In the genomic region with DNA sequence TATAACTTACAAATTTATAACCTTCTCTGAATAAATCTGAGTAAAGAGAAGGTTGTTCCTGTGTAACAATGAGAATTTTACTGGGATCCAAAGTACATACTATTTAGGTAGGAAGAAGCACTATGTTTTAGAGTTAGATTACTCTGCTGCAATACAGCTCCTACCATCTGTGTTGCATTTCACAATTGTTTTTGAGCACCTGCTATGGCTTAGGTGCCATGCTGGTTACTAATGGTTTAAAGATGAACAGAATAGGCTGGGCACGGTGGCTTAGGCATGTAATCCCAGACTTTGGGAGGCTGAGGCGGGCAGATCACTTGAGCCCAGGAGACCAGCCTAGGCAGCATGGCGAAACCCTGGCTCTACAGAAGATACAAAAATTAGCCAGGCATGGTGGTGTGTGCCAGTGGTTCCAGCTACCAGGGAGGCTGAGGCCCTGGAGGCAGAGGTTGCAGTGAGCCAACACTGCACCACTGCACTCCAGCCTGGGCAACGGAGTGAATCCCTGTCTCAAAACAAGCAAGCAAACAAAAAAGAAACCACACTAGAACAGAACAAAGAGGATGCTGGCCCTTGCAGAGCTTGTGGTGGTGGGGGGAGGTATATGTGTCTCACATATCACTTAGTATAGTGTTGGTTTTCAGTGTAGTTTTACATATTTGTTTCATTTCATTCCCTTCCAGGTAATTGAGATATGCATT, we compare ENCODE assay signal across 18 cellular contexts. TPM values are rescaled to one million over a fixed set of nuclear protein-coding genes. Genes with fewer than 3 reads are reported as not detected.
A peak's percentile ranks its signal among the peaks of the same experiment; 100 is the strongest.
DNase-seq lines count a peak whose midpoint lies in the region; ATAC-seq and TF ChIP-seq lines count a peak whose summit lies in the region.
"Had no signal": no experiment of that assay in that cellular context is flagged by ENCODE, and none has a peak within 500 bp of the region (broad histone marks: within the 10 kb centered on the region; RNA-seq: fewer than 3 reads in every experiment).

No MANE protein-coding gene starts in this region.

- H3K9me3 ChIP-seq in MM.1S (replicated peaks; ENCODE audit: insufficient read depth, low read length) (no peaks in the 10 kb centered on the region), gastrocnemius medialis (no peaks in the 10 kb centered on the region), breast epithelium (no peaks in the 10 kb centered on the region)
- H3K9me3 ChIP-seq: lower lobe of right lung had no signal

- DNase-seq in DMS 273 (lab: John Stamatoyannopoulos, UW; ENCODE audit: unreplicated experiment) (peak; percentile 21), DMS 273 treated with DMSO at 0.1 percent for 48 hours (lab: John Stamatoyannopoulos, UW) (no peak), MM.1S (peak; percentile 16), endothelial cell (ENCODE audit: low spot score) (no peak), gastrocnemius medialis (peak; percentile 23 to 47), breast epithelium (ENCODE audit: low spot score in 2 of 2) (no peak), MV-4-11 (lab: John Stamatoyannopoulos, UW) (no peak)
- DNase-seq: caudate nucleus; GM23248; lower lobe of right lung; NCI-H1048; small intestine; stimulated activated CD4-positive, alpha-beta T cell treated with anti-CD3 and anti-CD28 coated beads, Interleukin-4, amount 100 ng/mL, for 24 hours had no signal

- H3K27ac Mint-ChIP-seq in endothelial cell (ENCODE audit: unreplicated experiment) = peak overlapping the region; percentile 48
- H3K27ac Mint-ChIP-seq: B cell had no signal

- ATAC-seq in gastrocnemius medialis (peak; percentile 92 to 93), HG02678 (IDR thresholded peaks at IDR 0.05; ENCODE audit: unreplicated experiment) (no peak)
- ATAC-seq: esophagus mucosa had no signal

- H3K36me3 Mint-ChIP-seq in endothelial cell (ENCODE audit: low read depth, unreplicated experiment) = peaks cover 9% of the 10 kb centered on the region

- no peaks in the 10 kb centered on the region for H3K9me3 Mint-ChIP-seq in endothelial cell (ENCODE audit: unreplicated experiment)

- no peaks in the 10 kb centered on the region for H3F3A ChIP-seq in MM.1S (ENCODE audit: insufficient read depth, low read length)

- no peaks in the 10 kb centered on the region for H3K36me3 ChIP-seq in MM.1S (replicated peaks; ENCODE audit: insufficient read depth, low read length)
- no peaks in the 10 kb centered on the region for H3K36me3 ChIP-seq in gastrocnemius medialis
- no peaks in the 10 kb centered on the region for H3K36me3 ChIP-seq in breast epithelium
- H3K36me3 ChIP-seq: lower lobe of right lung had no signal

- no peaks in the 10 kb centered on the region for H3K4me1 ChIP-seq in MM.1S (ENCODE audit: low read length)
- peaks cover 6 to 54% of the 10 kb centered on the region in 2 donors for H3K4me1 ChIP-seq in gastrocnemius medialis
- H3K4me1 ChIP-seq in breast epithelium = no peaks in the 10 kb centered on the region

- TF ChIP-seq POLR2A in gastrocnemius medialis (IDR thresholded peaks at IDR 0.05) = no peak
- TF ChIP-seq POLR2A in breast epithelium (IDR thresholded peaks at IDR 0.05) = no peak

- H3K79me2 ChIP-seq in MM.1S (ENCODE audit: low read length) = no peaks in the 10 kb centered on the region

- H3K27me3 Mint-ChIP-seq in endothelial cell (ENCODE audit: unreplicated experiment) = no peaks in the 10 kb centered on the region
- H3K27me3 Mint-ChIP-seq: B cell had no signal

- in situ Hi-C loops in gastrocnemius medialis (cut with MboI; ENCODE audit: low sequenced_read_pairs in 4 of 4) = loop anchor here in 3 of 4 donors (25.0 kb wide), 3 partner anchors 301 to 401 kb away; partner anchors contain the start of gene ACYP2 (in 1 of the 3)

- peaks cover 23% of the 10 kb centered on the region for H3K4me1 Mint-ChIP-seq in endothelial cell (ENCODE audit: unreplicated experiment)
- H3K4me1 Mint-ChIP-seq: B cell had no signal

- no peaks in the 10 kb centered on the region for H4K20me1 ChIP-seq in MM.1S (ENCODE audit: insufficient read depth, low read length)

- no peak overlapping the region for H3K4me3 Mint-ChIP-seq in endothelial cell (ENCODE audit: unreplicated experiment)
- H3K4me3 Mint-ChIP-seq: B cell had no signal

- intact Hi-C loops in gastrocnemius medialis (cut with DNase I; ENCODE audit: low total_unique reads) = loop anchor here (2.0 to 10.0 kb wide), 2 partner anchors 56 to 408 kb away; partner anchors contain the start of gene SPTBN1
- intact Hi-C loops in breast epithelium (cut with DNase I; ENCODE audit: low total_unique reads) = no loop called here

- TF ChIP-seq CTCF in MM.1S (IDR thresholded peaks at IDR 0.05; ENCODE audit: low read length) (no peak), endothelial cell (IDR thresholded peaks at IDR 0.05; ENCODE audit: unreplicated experiment) (no peak), gastrocnemius medialis (IDR thresholded peaks at IDR 0.05 in 4 of 5, conservative IDR thresholded peaks at IDR 0.05 in 1 of 5) (no peak), breast epithelium (IDR thresholded peaks at IDR 0.05) (no peak)

- H3K4me3 ChIP-seq in MM.1S (ENCODE audit: low read length) (no peak overlapping the region), gastrocnemius medialis (no peak overlapping the region), breast epithelium (no peak overlapping the region)
- H3K4me3 ChIP-seq: GM23248, lower lobe of right lung had no signal

- no peak overlapping the region for H3K9ac ChIP-seq in MM.1S (ENCODE audit: low read length)
- H3K9ac ChIP-seq: GM23248, parathyroid adenoma had no signal

- H3K4me2 ChIP-seq in MM.1S (ENCODE audit: low read depth, low read length) = no peak overlapping the region

- no peak overlapping the region for H2AFZ ChIP-seq in MM.1S (ENCODE audit: low read length)
- H2AFZ ChIP-seq: GM23248, parathyroid adenoma had no signal

- H3K27ac ChIP-seq in MM.1S (ENCODE audit: low read length) (no peak overlapping the region), gastrocnemius medialis (peak overlapping the region in 2 of 4 donors; percentile 2 to 54), breast epithelium (no peak overlapping the region)
- H3K27ac ChIP-seq: 22Rv1, GM23248, lower lobe of right lung, parathyroid adenoma had no signal

- H3K9me2 ChIP-seq in MM.1S (replicated peaks; ENCODE audit: insufficient read depth, low read length) = no peaks in the 10 kb centered on the region

- H3K27me3 ChIP-seq in MM.1S (replicated peaks; ENCODE audit: insufficient read depth, low read length) (no peaks in the 10 kb centered on the region), gastrocnemius medialis (no peaks in the 10 kb centered on the region), breast epithelium (no peaks in the 10 kb centered on the region)

RNA-seq across cellular contexts. Expression of gene SPTBN1, which starts 56.7 kb away (rescaled TPM):
- total RNA-seq in endothelial cell (ENCODE audit: unreplicated experiment) = 983 TPM
- total RNA-seq in gastrocnemius medialis = 100 to 1,000 TPM; 107 to 191 (median 119) TPM
- total RNA-seq in breast epithelium = 1,000 to 10,000 TPM in 1 of 3 donors, 100 to 1,000 TPM in 2; 223 to 1,216 (median 273) TPM

Comparison
In these comparisons a context has a peak if more than half of its experiments do, and no peak if none do; other contexts are left out.
1. DNase-seq: peak in DMS 273 (single experiment), MM.1S (single experiment) and gastrocnemius medialis (2 of 2); none in DMS 273 treated with DMSO at 0.1 percent for 48 hours (single experiment), endothelial cell (single experiment), breast epithelium (0 of 2) and MV-4-11 (single experiment).